ENCODE assay signal across 31 cellular contexts in genomic region chr15:72824112-72824511, GRCh38.
"Had no signal": no experiment of that assay in that cellular context is flagged by ENCODE, and none has a peak within 500 bp of the region (broad histone marks: within the 10 kb centered on the region; RNA-seq: fewer than 3 reads in every experiment).

No MANE protein-coding gene starts in this region.

- DNase-seq: activated CD4-positive, alpha-beta memory T cell treated with anti-CD3 and anti-CD28 coated beads for 36 hours; activated CD4-positive, alpha-beta T cell treated with anti-CD3 and anti-CD28 coated beads for 36 hours; activated CD4-positive, alpha-beta T cell treated with anti-CD3 and anti-CD28 coated beads, Interleukin-2, amount 10 ng/mL, durations not matched to agents 24 days and 14 days; activated CD4-positive, CD25-positive, alpha-beta regulatory T cell; activated CD4-positive, CD25-positive, alpha-beta regulatory T cell treated with anti-CD3 and anti-CD28 coated beads, Interleukin-2, amount 50 U/mL, for 72 hours; activated CD8-positive, alpha-beta T cell treated with anti-CD3 and anti-CD28 coated beads, Interleukin-2, amount 10 ng/mL, durations not matched to agents 7 days and 5 days; activated gamma-delta T cell; activated naive CD4-positive, alpha-beta T cell; activated naive CD4-positive, alpha-beta T cell treated with anti-CD3 and anti-CD28 coated beads, Interleukin-2, amount 10 ng/mL, durations not matched to agents 7 days and 5 days; activated naive CD8-positive, alpha-beta T cell treated with anti-CD3 and anti-CD28 coated beads, Interleukin-2, amount 10 ng/mL, durations not matched to agents 7 days and 5 days; activated T-cell treated with anti-CD3 and anti-CD28 coated beads for 4 hours; activated T-cell treated with anti-CD3 and anti-CD28 coated beads, Interleukin-2, amount 50 U/mL, for 24 hours; activated T-cell treated with anti-CD3 and anti-CD28 coated beads, Interleukin-2, amount 50 U/mL, for 72 hours; cortex of kidney; dermis blood vessel endothelial cell; effector CD4-positive, alpha-beta T cell; effector memory CD8-positive, alpha-beta T cell; erythroblast; foreskin keratinocyte; gastrocnemius medialis; glutamatergic neuron; T-helper 1 cell; T-helper 17 cell; T1000; WERI-Rb-1 had no signal

- H3K36me3 ChIP-seq: ascending aorta, esophagus muscularis mucosa, gastrocnemius medialis, WERI-Rb-1 had no signal

- H3K4me3 Mint-ChIP-seq: activated CD4-positive, alpha-beta memory T cell treated with anti-CD3 and anti-CD28 coated beads for 36 hours; activated CD4-positive, alpha-beta T cell treated with anti-CD3 and anti-CD28 coated beads for 36 hours; activated CD4-positive, alpha-beta T cell treated with anti-CD3 and anti-CD28 coated beads, Interleukin-2, amount 10 ng/mL, durations not matched to agents 24 days and 14 days; activated CD8-positive, alpha-beta T cell treated with anti-CD3 and anti-CD28 coated beads, Interleukin-2, amount 10 ng/mL, durations not matched to agents 7 days and 5 days; activated naive CD4-positive, alpha-beta T cell treated with anti-CD3 and anti-CD28 coated beads, Interleukin-2, amount 10 ng/mL, durations not matched to agents 7 days and 5 days; activated naive CD8-positive, alpha-beta T cell treated with anti-CD3 and anti-CD28 coated beads, Interleukin-2, amount 10 ng/mL, durations not matched to agents 7 days and 5 days; activated T-cell treated with anti-CD3 and anti-CD28 coated beads, Interleukin-2, amount 50 U/mL, for 24 hours; activated T-cell treated with anti-CD3 and anti-CD28 coated beads, Interleukin-2, amount 50 U/mL, for 72 hours; brain; central memory CD8-positive, alpha-beta T cell; effector memory CD8-positive, alpha-beta T cell; T-helper 17 cell; T-helper 2 cell treated with Interferon-gamma antibody and Interleukin-4, amounts not matched to agents 5 μg/mL and 100 μg/mL, for 36 hours had no signal

- H3K36me3 Mint-ChIP-seq: activated CD4-positive, alpha-beta memory T cell treated with anti-CD3 and anti-CD28 coated beads for 36 hours; activated naive CD4-positive, alpha-beta T cell treated with anti-CD3 and anti-CD28 coated beads, Interleukin-2, amount 10 ng/mL, durations not matched to agents 7 days and 5 days; activated naive CD4-positive, alpha-beta T cell treated with anti-CD3 and anti-CD28 coated beads, Interleukin-2, amount 50 U/mL, for 72 hours; activated naive CD8-positive, alpha-beta T cell treated with anti-CD3 and anti-CD28 coated beads, Interleukin-2, amount 10 ng/mL, durations not matched to agents 7 days and 5 days; brain had no signal

- H3K27ac ChIP-seq: ascending aorta, esophagus muscularis mucosa, foreskin keratinocyte, gastrocnemius medialis, WERI-Rb-1 had no signal

- H3K4me3 ChIP-seq: ascending aorta, esophagus muscularis mucosa, gastrocnemius medialis had no signal

- H3K27me3 ChIP-seq: ascending aorta, gastrocnemius medialis had no signal

- H3K27ac Mint-ChIP-seq: activated CD4-positive, alpha-beta memory T cell treated with anti-CD3 and anti-CD28 coated beads for 36 hours; activated CD4-positive, alpha-beta T cell treated with anti-CD3 and anti-CD28 coated beads for 36 hours; activated CD4-positive, alpha-beta T cell treated with anti-CD3 and anti-CD28 coated beads, Interleukin-2, amount 10 ng/mL, durations not matched to agents 24 days and 14 days; activated CD8-positive, alpha-beta T cell treated with anti-CD3 and anti-CD28 coated beads, Interleukin-2, amount 10 ng/mL, durations not matched to agents 7 days and 5 days; activated naive CD4-positive, alpha-beta T cell treated with anti-CD3 and anti-CD28 coated beads, Interleukin-2, amount 10 ng/mL, durations not matched to agents 7 days and 5 days; activated naive CD4-positive, alpha-beta T cell treated with anti-CD3 and anti-CD28 coated beads, Interleukin-2, amount 50 U/mL, for 72 hours; activated naive CD8-positive, alpha-beta T cell treated with anti-CD3 and anti-CD28 coated beads, Interleukin-2, amount 10 ng/mL, durations not matched to agents 7 days and 5 days; activated T-cell treated with anti-CD3 and anti-CD28 coated beads, Interleukin-2, amount 50 U/mL, for 24 hours; activated T-cell treated with anti-CD3 and anti-CD28 coated beads, Interleukin-2, amount 50 U/mL, for 72 hours; effector memory CD8-positive, alpha-beta T cell; T-helper 17 cell; T-helper 2 cell treated with Interferon-gamma antibody and Interleukin-4, amounts not matched to agents 5 μg/mL and 100 μg/mL, for 36 hours had no signal

- H3K9me3 ChIP-seq: ascending aorta, esophagus muscularis mucosa, gastrocnemius medialis had no signal

- H3K9me3 Mint-ChIP-seq: activated CD4-positive, alpha-beta memory T cell treated with anti-CD3 and anti-CD28 coated beads for 36 hours; activated CD4-positive, alpha-beta T cell treated with anti-CD3 and anti-CD28 coated beads, Interleukin-2, amount 10 ng/mL, durations not matched to agents 24 days and 14 days; activated naive CD4-positive, alpha-beta T cell treated with anti-CD3 and anti-CD28 coated beads, Interleukin-2, amount 10 ng/mL, durations not matched to agents 7 days and 5 days; activated naive CD4-positive, alpha-beta T cell treated with anti-CD3 and anti-CD28 coated beads, Interleukin-2, amount 50 U/mL, for 72 hours; activated naive CD8-positive, alpha-beta T cell treated with anti-CD3 and anti-CD28 coated beads, Interleukin-2, amount 10 ng/mL, durations not matched to agents 7 days and 5 days; activated T-cell treated with anti-CD3 and anti-CD28 coated beads, Interleukin-2, amount 50 U/mL, for 24 hours; activated T-cell treated with anti-CD3 and anti-CD28 coated beads, Interleukin-2, amount 50 U/mL, for 72 hours; brain; central memory CD8-positive, alpha-beta T cell; effector memory CD8-positive, alpha-beta T cell; T-helper 2 cell treated with Interferon-gamma antibody and Interleukin-4, amounts not matched to agents 5 μg/mL and 100 μg/mL, for 36 hours had no signal

- ATAC-seq: activated CD4-positive, alpha-beta T cell treated with anti-CD3 and anti-CD28 coated beads for 36 hours; activated CD8-positive, alpha-beta T cell treated with anti-CD3 and anti-CD28 coated beads, Interleukin-2, amount 10 ng/mL, durations not matched to agents 7 days and 5 days; activated naive CD4-positive, alpha-beta T cell treated with anti-CD3 and anti-CD28 coated beads, Interleukin-2, amount 50 U/mL, for 72 hours; activated T-cell treated with anti-CD3 and anti-CD28 coated beads, Interleukin-2, amount 50 U/mL, for 72 hours; effector memory CD8-positive, alpha-beta T cell; foreskin keratinocyte; gastrocnemius medialis; T-helper 17 cell had no signal

- H3K4me1 Mint-ChIP-seq: activated CD4-positive, alpha-beta T cell treated with anti-CD3 and anti-CD28 coated beads for 36 hours; activated CD4-positive, alpha-beta T cell treated with anti-CD3 and anti-CD28 coated beads, Interleukin-2, amount 10 ng/mL, durations not matched to agents 24 days and 14 days; activated naive CD4-positive, alpha-beta T cell treated with anti-CD3 and anti-CD28 coated beads, Interleukin-2, amount 10 ng/mL, durations not matched to agents 7 days and 5 days; activated naive CD8-positive, alpha-beta T cell treated with anti-CD3 and anti-CD28 coated beads, Interleukin-2, amount 10 ng/mL, durations not matched to agents 7 days and 5 days; central memory CD8-positive, alpha-beta T cell had no signal

- H3K4me1 ChIP-seq: foreskin keratinocyte had no signal
